In the genomic region with DNA sequence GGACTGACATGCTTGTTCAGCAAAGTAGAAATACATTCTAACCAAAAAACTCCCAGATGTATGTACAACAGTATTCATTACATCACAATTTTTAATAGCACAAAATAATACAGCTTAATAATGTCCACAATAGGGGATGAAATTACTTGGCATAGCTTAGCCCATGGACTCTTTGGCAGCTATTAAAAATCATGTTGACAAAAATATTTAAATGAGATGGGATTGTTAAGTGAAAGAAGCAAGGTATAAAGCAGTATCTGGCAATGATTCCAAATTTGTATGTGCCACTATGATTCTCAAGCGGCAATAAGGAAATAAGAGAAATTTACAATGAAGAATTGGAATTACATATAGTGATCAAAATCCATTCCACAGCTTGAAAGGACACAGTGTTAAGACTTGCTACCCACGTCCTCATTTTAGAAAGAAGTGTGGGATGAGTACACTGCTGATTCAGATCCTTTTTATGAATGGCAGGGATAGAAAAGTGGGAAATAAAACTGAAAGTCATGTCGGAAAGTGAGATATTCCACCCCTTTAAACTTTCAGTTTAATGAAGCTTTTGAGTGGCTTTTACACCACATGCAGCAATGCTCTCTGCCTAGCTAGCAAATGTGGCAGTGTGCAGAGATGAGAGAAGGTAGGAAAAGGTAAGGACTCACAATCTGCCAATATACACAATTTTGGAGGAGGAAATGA, we compare ENCODE assay signal across 9 cellular contexts. TPM values are rescaled to one million over a fixed set of nuclear protein-coding genes. Genes with fewer than 3 reads are reported as not detected.
A peak's percentile ranks its signal among the peaks of the same experiment; 100 is the strongest.
DNase-seq lines count a peak whose midpoint lies in the region; ATAC-seq and TF ChIP-seq lines count a peak whose summit lies in the region.
"Had no signal": no experiment of that assay in that cellular context is flagged by ENCODE, and none has a peak within 500 bp of the region (broad histone marks: within the 10 kb centered on the region; RNA-seq: fewer than 3 reads in every experiment).

No MANE protein-coding gene starts in this region.

- no peak overlapping the region for H3K27ac Mint-ChIP-seq in chondrocyte (ENCODE audit: unreplicated experiment)

- peaks cover 11 to 21% (median 16%) of the 10 kb centered on the region in 11 experiments; a peak in 21 of 22 replicates for H3K27me3 ChIP-seq in BLaER1 treated with 17β-estradiol and CSF1 and Interleukin-3, amounts not matched to agents 10 nM and 100 nM
- H3K27me3 ChIP-seq in PC-9 (ENCODE audit: insufficient read depth, low read depth) (no peaks in the 10 kb centered on the region), prostate gland (replicated peaks; ENCODE audit: insufficient read depth) (no peaks in the 10 kb centered on the region)

- peaks cover 60% of the 10 kb centered on the region for H3K79me2 ChIP-seq in PC-9 (ENCODE audit: low read depth)

- H4K20me1 ChIP-seq in BLaER1 treated with 17β-estradiol and CSF1 and Interleukin-3, amounts not matched to agents 10 nM and 100 nM: no peaks in the 10 kb centered on the region; a peak in 1 of 22 replicates
- no peaks in the 10 kb centered on the region for H4K20me1 ChIP-seq in PC-9 (ENCODE audit: insufficient read depth)

- no peaks in the 10 kb centered on the region for H3K9me3 ChIP-seq in BLaER1 treated with 17β-estradiol and CSF1 and Interleukin-3, amounts not matched to agents 10 nM and 100 nM (replicated peaks in 1 of 11)
- H3K9me3 ChIP-seq in PC-9 (ENCODE audit: insufficient read depth, low read depth) (no peaks in the 10 kb centered on the region), prostate gland (no peaks in the 10 kb centered on the region)

- H3K9me3 Mint-ChIP-seq in chondrocyte (ENCODE audit: low read depth): no peaks in the 10 kb centered on the region

- H3K9ac ChIP-seq in BLaER1 treated with 17β-estradiol and CSF1 and Interleukin-3, amounts not matched to agents 10 nM and 100 nM: no peak overlapping the region

- CTCF ChIA-PET in PC-9 (lab: Charles Lee): no interaction called here

- intact Hi-C loops in PC-9 (cut with micrococcal nuclease; ENCODE audit: unreplicated experiment) (no loop called here), prostate gland (cut with DNase I) (no loop called here)

- POLR2A ChIA-PET in PC-9 (lab: Charles Lee; ENCODE audit: unreplicated experiment): interaction anchor here (0.6 kb wide), 1 partner anchor 171 kb away, joined by 9 read pairs; no protein-coding TSS in a partner anchor

- peaks cover 6% of the 10 kb centered on the region for H3K27me3 Mint-ChIP-seq in chondrocyte (ENCODE audit: low read depth)

- H3K4me2 ChIP-seq in BLaER1 treated with 17β-estradiol and CSF1 and Interleukin-3, amounts not matched to agents 10 nM and 100 nM: peak overlapping the region in 10 of 11 experiments; percentile 11 to 100 (median 97); a peak in 20 of 22 replicates
- peak overlapping the region; percentile 93 for H3K4me2 ChIP-seq in PC-9

- peak overlapping the region in 3 of 10 experiments; percentile 25 to 45 (median 40); a peak in 4 of 20 replicates for H3K4me3 ChIP-seq in BLaER1 treated with 17β-estradiol and CSF1 and Interleukin-3, amounts not matched to agents 10 nM and 100 nM
- H3K4me3 ChIP-seq in PC-9 (peak overlapping the region; percentile 77), fibroblast of pulmonary artery (replicated peaks; ENCODE audit: low read depth, low read length) (peak overlapping the region; percentile 70), prostate gland (peak overlapping the region; percentile 2 to 9)

- no peaks in the 10 kb centered on the region for H3K36me3 ChIP-seq in BLaER1 treated with 17β-estradiol and CSF1 and Interleukin-3, amounts not matched to agents 10 nM and 100 nM
- H3K36me3 ChIP-seq in PC-9 (ENCODE audit: low read depth) (no peaks in the 10 kb centered on the region), prostate gland (no peaks in the 10 kb centered on the region)

- peaks cover 5% of the 10 kb centered on the region; the same call in 1 of the 2 replicates for H3F3A ChIP-seq in PC-9 (ENCODE audit: insufficient read depth, low read depth)

- H3K36me3 Mint-ChIP-seq in chondrocyte (ENCODE audit: low read depth): peaks cover 2% of the 10 kb centered on the region

- BruUV-seq in PC-9 (replicated peaks; lab: Mats Ljungman, UMichigan): no TSS peak

- H2AFZ ChIP-seq in PC-9: no peak overlapping the region

- no peak for TF ChIP-seq CTCF in PC-9 (conservative IDR thresholded peaks at IDR 0.05)
- no peak for TF ChIP-seq CTCF in fibroblast of pulmonary artery (IDR thresholded peaks at IDR 0.05; ENCODE audit: low read length, missing control alignments)
- no peak for TF ChIP-seq CTCF in prostate gland (IDR thresholded peaks at IDR 0.05)
- no peak for TF ChIP-seq CTCF in chondrocyte (IDR thresholded peaks at IDR 0.05)

- no peak overlapping the region for H3K27ac ChIP-seq in BLaER1 treated with 17β-estradiol and CSF1 and Interleukin-3, amounts not matched to agents 10 nM and 100 nM
- H3K27ac ChIP-seq in PC-9 (no peak overlapping the region), prostate gland (no peak overlapping the region)

- no peaks in the 10 kb centered on the region for H3K9me2 ChIP-seq in PC-9 (ENCODE audit: insufficient read depth)

- TF ChIP-seq POLR2A in prostate gland (IDR thresholded peaks at IDR 0.05): no peak

- no peak overlapping the region for H3K4me3 Mint-ChIP-seq in chondrocyte (ENCODE audit: unreplicated experiment)

- WGBS in prostate gland: 45% methylated on average over 3 of the region's 3 CpGs

- peaks cover 16 to 27% (median 20%) of the 10 kb centered on the region in 10 experiments for H3K4me1 ChIP-seq in BLaER1 treated with 17β-estradiol and CSF1 and Interleukin-3, amounts not matched to agents 10 nM and 100 nM
- H3K4me1 ChIP-seq in PC-9 (replicated peaks; ENCODE audit: insufficient read depth): peaks cover 20% of the 10 kb centered on the region
- no peaks in the 10 kb centered on the region for H3K4me1 ChIP-seq in prostate gland (replicated peaks)

- H3K4me1 Mint-ChIP-seq in chondrocyte (ENCODE audit: low read depth): peaks cover 26% of the 10 kb centered on the region

- DNase-seq in PC-9 (no peak), fibroblast of pulmonary artery (ENCODE audit: low read depth) (no peak), prostate gland (ENCODE audit: low spot score) (no peak), NCI-H524 treated with DMSO at 0.1 percent for 48 hours (lab: John Stamatoyannopoulos, UW) (no peak), GOT3 (lab: John Stamatoyannopoulos, UW) (no peak), chondrocyte (ENCODE audit: low spot score) (no peak)
- DNase-seq: activated effector memory CD4-positive, alpha-beta T cell treated with anti-CD3 and anti-CD28 coated beads, Interleukin-2, amount 50 U/mL, for 16 hours had no signal

- ATAC-seq in HG02840 (IDR thresholded peaks at IDR 0.05; ENCODE audit: low FRiP score, unreplicated experiment): no peak

RNA-seq across cellular contexts. Expression of gene GAREM1, which starts 2.4 kb away (rescaled TPM):
- 6.1 and 10.2 TPM in 2 replicates for total RNA-seq in PC-9 (2021)
- total RNA-seq in prostate gland: 10 to 100 TPM in 1 of 2 donors, 1 to 10 TPM in 1; 9.5 to 14.9 TPM
- 6.2 to 7.7 TPM (median 6.3 TPM) in 3 replicates for total RNA-seq in chondrocyte
